Comparison of ENCODE assay signal across 17 cellular contexts in genomic region chr7:14973712-14974428, GRCh38.
DNase-seq lines count a peak whose midpoint lies in the region; ATAC-seq and TF ChIP-seq lines count a peak whose summit lies in the region.
"Had no signal": no experiment of that assay in that cellular context is flagged by ENCODE, and none has a peak within 500 bp of the region (broad histone marks: within the 10 kb centered on the region; RNA-seq: fewer than 3 reads in every experiment).

No MANE protein-coding gene starts in this region.

- H3K4me3 ChIP-seq in astrocyte of the spinal cord (ENCODE audit: low read depth, low read length) (no peak overlapping the region), upper lobe of right lung (no peak overlapping the region), testis (no peak overlapping the region)
- H3K4me3 ChIP-seq: right lobe of liver had no signal

- TF ChIP-seq POLR2A in testis (IDR thresholded peaks at IDR 0.05): no peak

- H3K4me1 ChIP-seq in upper lobe of right lung (no peaks in the 10 kb centered on the region), testis (no peaks in the 10 kb centered on the region)
- H3K4me1 ChIP-seq: right lobe of liver had no signal

- intact Hi-C loops in upper lobe of right lung (cut with DNase I): no loop called here
- intact Hi-C loops in testis (cut with DNase I; ENCODE audit: low total_unique reads): no loop called here

- no peak overlapping the region for H3K27ac ChIP-seq in upper lobe of right lung
- no peak overlapping the region for H3K27ac ChIP-seq in testis
- H3K27ac ChIP-seq: right lobe of liver had no signal

- no peaks in the 10 kb centered on the region for H3K36me3 ChIP-seq in upper lobe of right lung
- no peaks in the 10 kb centered on the region for H3K36me3 ChIP-seq in testis (ENCODE audit: low read depth, missing control alignments)
- H3K36me3 ChIP-seq: right lobe of liver had no signal

- WGBS in testis, 2 donors: 86% methylated on average over 3 of the region's 3 CpGs

- no peaks in the 10 kb centered on the region for H3K27me3 ChIP-seq in upper lobe of right lung
- H3K27me3 ChIP-seq in testis: no peaks in the 10 kb centered on the region
- H3K27me3 ChIP-seq: right lobe of liver had no signal

- DNase-seq in A172 (ENCODE audit: low spot score): peak; percentile 13
- DNase-seq in astrocyte of the spinal cord (ENCODE audit: low read depth, low spot score): peak; percentile 6
- no peak for DNase-seq in upper lobe of right lung
- no peak for DNase-seq in testis
- no peak for DNase-seq in NCI-H146 (lab: John Stamatoyannopoulos, UW)
- no peak for DNase-seq in activated gamma-delta T cell (lab: John Stamatoyannopoulos, UW)
- DNase-seq: activated CD4-positive, alpha-beta T cell treated with anti-CD3 and anti-CD28 coated beads for 4 hours; activated naive CD8-positive, alpha-beta T cell treated with anti-CD3 and anti-CD28 coated beads for 36 hours; activated T-cell treated with anti-CD3 and anti-CD28 coated beads for 4 hours; CD8-positive, alpha-beta memory T cell; NCI-H2029 treated with DMSO at 0.1 percent for 48 hours; right lobe of liver; SHP77 treated with DMSO at 0.1 percent for 48 hours; stimulated activated CD4-positive, alpha-beta T cell treated with anti-CD3 and anti-CD28 coated beads, Interleukin-4, amount 100 ng/mL, for 4 hours; T-helper 9 cell had no signal

- TF ChIP-seq CTCF in astrocyte of the spinal cord (IDR thresholded peaks at IDR 0.05; ENCODE audit: low read depth, low read length) (no peak), upper lobe of right lung (IDR thresholded peaks at IDR 0.05) (no peak), testis (IDR thresholded peaks at IDR 0.05) (no peak)

- ATAC-seq in GM19035 (IDR thresholded peaks at IDR 0.05; ENCODE audit: unreplicated experiment) (peak; percentile 70), HG03175 (IDR thresholded peaks at IDR 0.05; ENCODE audit: unreplicated experiment) (peak; percentile 61), upper lobe of right lung (no peak)

- H3K9me3 ChIP-seq in upper lobe of right lung (no peaks in the 10 kb centered on the region), testis (no peaks in the 10 kb centered on the region)
- H3K9me3 ChIP-seq: right lobe of liver had no signal

- in situ Hi-C loops in astrocyte of the spinal cord (cut with HindIII; ENCODE audit: low sequenced_read_pairs): no loop called here

Comparison
In these comparisons a context has a peak if more than half of its experiments do, and no peak if none do; other contexts are left out.
1. DNase-seq: peak in A172 (single experiment) and astrocyte of the spinal cord (single experiment); none in upper lobe of right lung (single experiment), testis (single experiment), NCI-H146 (single experiment) and activated gamma-delta T cell (single experiment).